17 cellular contexts compared by ENCODE assay signal in genomic region chr1:204709021-204709420, GRCh38. TPM values are rescaled to one million over a fixed set of nuclear protein-coding genes. Genes with fewer than 3 reads are reported as not detected.
"Had no signal": no experiment of that assay in that cellular context is flagged by ENCODE, and none has a peak within 500 bp of the region (broad histone marks: within the 10 kb centered on the region; RNA-seq: fewer than 3 reads in every experiment).

No MANE protein-coding gene starts in this region.

- DNase-seq: activated CD4-positive, alpha-beta T cell treated with anti-CD3 and anti-CD28 coated beads for 48 hours; activated CD4-positive, CD25-positive, alpha-beta regulatory T cell; activated CD8-positive, alpha-beta T cell treated with anti-CD3 and anti-CD28 coated beads for 36 hours; activated naive CD8-positive, alpha-beta T cell treated with anti-CD3 and anti-CD28 coated beads, Interleukin-2, amount 50 U/mL, for 24 hours; activated T-cell treated with anti-CD3 and anti-CD28 coated beads, Interleukin-2, amount 50 U/mL, for 4 hours; anterior cingulate cortex; brain microvascular endothelial cell; colonic mucosa; natural killer cell; sigmoid colon; spleen; stimulated activated CD4-positive, alpha-beta T cell treated with anti-CD3 and anti-CD28 coated beads, Interleukin-4, amount 100 ng/mL, for 4 hours; T-helper 1 cell; T-helper 9 cell; testis had no signal

- H3K9me3 ChIP-seq: colonic mucosa, sigmoid colon, spleen, testis had no signal

- ATAC-seq: activated CD8-positive, alpha-beta T cell treated with anti-CD3 and anti-CD28 coated beads for 36 hours; activated naive CD8-positive, alpha-beta T cell treated with anti-CD3 and anti-CD28 coated beads, Interleukin-2, amount 50 U/mL, for 24 hours; activated T-cell treated with anti-CD3 and anti-CD28 coated beads, Interleukin-2, amount 50 U/mL, for 4 hours; natural killer cell; stimulated activated memory B cell treated with anti-CD40 and anti-IgM and Interleukin-4, amounts not matched to agents 10 μg/mL and 1 μg/mL and 100 μg/mL, for 72 hours had no signal

- H3K27me3 ChIP-seq: colonic mucosa, testis had no signal

- H3K36me3 ChIP-seq: brain microvascular endothelial cell, colonic mucosa, sigmoid colon, spleen had no signal

- H3K4me1 ChIP-seq: testis had no signal

- H3K4me3 ChIP-seq: colonic mucosa, sigmoid colon, spleen, testis had no signal

- H3K27ac ChIP-seq: brain microvascular endothelial cell, colonic mucosa, sigmoid colon, spleen, testis had no signal

RNA-seq across cellular contexts. Expression of gene LRRN2, which starts 23.5 kb away (rescaled TPM):
- total RNA-seq: activated CD8-positive, alpha-beta T cell treated with anti-CD3 and anti-CD28 coated beads for 36 hours; activated naive CD4-positive, alpha-beta T cell treated with anti-CD3 and anti-CD28 coated beads for 36 hours; activated T-cell treated with anti-CD3 and anti-CD28 coated beads, Interleukin-2, amount 50 U/mL, for 4 hours had no signal
